In the genomic region with DNA sequence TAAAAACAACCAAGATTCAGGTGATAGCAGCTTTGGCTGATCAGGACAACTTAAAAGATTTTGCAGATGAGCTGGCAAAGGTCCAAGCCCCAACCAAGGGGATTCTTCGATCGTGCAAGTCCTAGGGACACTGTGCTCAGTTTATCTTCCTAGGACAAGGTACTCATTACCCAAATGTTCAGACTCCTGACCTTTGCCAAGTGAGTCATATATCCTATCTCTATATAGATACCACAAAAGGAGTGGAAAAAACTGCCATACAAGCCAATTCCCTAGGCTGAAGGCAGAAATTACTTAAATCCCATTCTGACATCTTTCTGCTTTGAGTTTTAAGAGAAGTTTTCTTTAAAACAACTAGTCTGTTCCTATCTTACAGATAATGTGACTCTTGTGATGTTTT, we compare ENCODE assay signal across 17 cellular contexts.
DNase-seq lines count a peak whose midpoint lies in the region; ATAC-seq, FAIRE-seq and TF ChIP-seq lines count a peak whose summit lies in the region.
"Had no signal": no experiment of that assay in that cellular context is flagged by ENCODE, and none has a peak within 500 bp of the region (broad histone marks: within the 10 kb centered on the region; RNA-seq: fewer than 3 reads in every experiment).

No MANE protein-coding gene starts in this region.

- no peaks in the 10 kb centered on the region for H3K9me3 ChIP-seq in endothelial cell of umbilical vein (replicated peaks; ENCODE audit: control insufficient read depth, insufficient read depth, low read length)
- H3K9me3 ChIP-seq in muscle layer of duodenum (ENCODE audit: control insufficient read depth in 1 of 2, low read length in 2 of 2), result no peaks in the 10 kb centered on the region
- H3K9me3 ChIP-seq: BE2C, prostate gland, tibial artery had no signal

- H3K4me3 Mint-ChIP-seq in activated T-helper 2 cell treated with anti-CD3 and anti-CD28 coated beads, Interferon-gamma antibody, Interleukin-2, Interleukin-4, amounts not matched to agents 10 μg/mL and 5 μg/mL and 100 μg/mL, durations not matched to agents 14 hours and 24 hours and 36 hours (ENCODE audit: low read depth), result no peak overlapping the region
- H3K4me3 Mint-ChIP-seq: WTC11 had no signal

- no peak overlapping the region for H2AFZ ChIP-seq in endothelial cell of umbilical vein (ENCODE audit: low read depth, low read length)

- peaks cover 18% of the 10 kb centered on the region for H3K4me1 ChIP-seq in endothelial cell of umbilical vein (ENCODE audit: control insufficient read depth, extremely low read depth, insufficient read depth, low read length)
- H3K4me1 ChIP-seq in muscle layer of duodenum (ENCODE audit: control insufficient read depth in 1 of 2, insufficient read depth in 2 of 2, low read length in 2 of 2), result peaks cover 18 to 22% of the 10 kb centered on the region in 2 donors
- H3K4me1 ChIP-seq: prostate gland had no signal

- no peak for ATAC-seq in GM18861 (IDR thresholded peaks at IDR 0.05; ENCODE audit: unreplicated experiment)
- ATAC-seq: WTC11 had no signal

- H3K9ac ChIP-seq in endothelial cell of umbilical vein (replicated peaks; ENCODE audit: extremely low read depth, insufficient read depth, low read length), result no peak overlapping the region

- peak; percentile 31 for FAIRE-seq in endothelial cell of umbilical vein (lab: Jason Lieb, UNC)
- FAIRE-seq: HTR-8/SVneo had no signal

- no peak overlapping the region for H3K27ac ChIP-seq in RWPE1
- peak overlapping the region; percentile 46 for H3K27ac ChIP-seq in endothelial cell of umbilical vein (ENCODE audit: insufficient read depth, low read depth, low read length)
- peak overlapping the region; percentile 10 for H3K27ac ChIP-seq in muscle layer of duodenum (ENCODE audit: low read length)
- H3K27ac ChIP-seq: prostate gland, tibial artery had no signal

- H3K4me1 Mint-ChIP-seq in activated T-helper 2 cell treated with anti-CD3 and anti-CD28 coated beads, Interferon-gamma antibody, Interleukin-2, Interleukin-4, amounts not matched to agents 10 μg/mL and 5 μg/mL and 100 μg/mL, durations not matched to agents 14 hours and 24 hours and 36 hours (ENCODE audit: low read depth), result peaks cover 47% of the 10 kb centered on the region

- no peaks in the 10 kb centered on the region for H3K9me1 ChIP-seq in endothelial cell of umbilical vein (replicated peaks; ENCODE audit: control insufficient read depth, extremely low read depth, insufficient read depth, low read length)

- H3K27me3 Mint-ChIP-seq in activated T-helper 2 cell treated with anti-CD3 and anti-CD28 coated beads, Interferon-gamma antibody, Interleukin-2, Interleukin-4, amounts not matched to agents 10 μg/mL and 5 μg/mL and 100 μg/mL, durations not matched to agents 14 hours and 24 hours and 36 hours (ENCODE audit: low read depth), result no peaks in the 10 kb centered on the region

- H3K27me3 ChIP-seq in endothelial cell of umbilical vein (ENCODE audit: control insufficient read depth in 2 of 2, insufficient read depth in 2 of 2, low read length in 2 of 2), result no peaks in the 10 kb centered on the region
- H3K27me3 ChIP-seq in muscle layer of duodenum (ENCODE audit: low read depth, low read length), result no peaks in the 10 kb centered on the region
- H3K27me3 ChIP-seq: BE2C, dorsolateral prefrontal cortex, tibial artery had no signal

- peak overlapping the region; percentile 67 for H3K4me2 ChIP-seq in endothelial cell of umbilical vein (ENCODE audit: insufficient read depth, low read length)

- H3K4me3 ChIP-seq in endothelial cell of umbilical vein (replicated peaks in 1 of 3; ENCODE audit: insufficient read depth in 1 of 3, low read depth in 1 of 3, low read length in 3 of 3) (no peak overlapping the region), muscle layer of duodenum (ENCODE audit: low read depth in 1 of 2, low read length in 2 of 2) (no peak overlapping the region)
- H3K4me3 ChIP-seq: dorsolateral prefrontal cortex, prostate gland, tibial artery had no signal

- H3K36me3 ChIP-seq in endothelial cell of umbilical vein (ENCODE audit: control insufficient read depth in 2 of 2, extremely low read depth in 1 of 2, insufficient read depth in 2 of 2, low read length in 2 of 2) (no peaks in the 10 kb centered on the region), muscle layer of duodenum (ENCODE audit: control insufficient read depth in 1 of 2, insufficient read depth in 2 of 2, low read length in 2 of 2) (no peaks in the 10 kb centered on the region)
- H3K36me3 ChIP-seq: BE2C, prostate gland, tibial artery had no signal

- no peak overlapping the region for H3K27ac Mint-ChIP-seq in activated T-helper 2 cell treated with anti-CD3 and anti-CD28 coated beads, Interferon-gamma antibody, Interleukin-2, Interleukin-4, amounts not matched to agents 10 μg/mL and 5 μg/mL and 100 μg/mL, durations not matched to agents 14 hours and 24 hours and 36 hours
- H3K27ac Mint-ChIP-seq: WTC11 had no signal

- intact Hi-C loops in endothelial cell of umbilical vein (cut with micrococcal nuclease), result loop anchor here (2.0 kb wide), 1 partner anchor 25 kb away; no protein-coding TSS in a partner anchor
- intact Hi-C loops in activated T-helper 2 cell treated with anti-CD3 and anti-CD28 coated beads, Interferon-gamma antibody, Interleukin-2, Interleukin-4, amounts not matched to agents 10 μg/mL and 5 μg/mL and 100 μg/mL, durations not matched to agents 14 hours and 24 hours and 36 hours (cut with micrococcal nuclease), result no loop called here

- BruUV-seq in endothelial cell of umbilical vein (replicated peaks; lab: Mats Ljungman, UMichigan), result no TSS peak

- dilution Hi-C loops in endothelial cell of umbilical vein (cut with MboI; ENCODE audit: extremely low pct_ligation_motif_present, low sequenced_read_pairs), result no loop called here

- H3K79me2 ChIP-seq in endothelial cell of umbilical vein (ENCODE audit: control insufficient read depth, insufficient read depth, low read length), result peaks cover 27% of the 10 kb centered on the region

- TF ChIP-seq CTCF in RWPE1 (conservative IDR thresholded peaks at IDR 0.05; ENCODE audit: low read depth) (no peak), endothelial cell of umbilical vein (IDR thresholded peaks at IDR 0.05; ENCODE audit: extremely low read depth in 1 of 2, insufficient read depth in 1 of 2, low read depth in 1 of 2, low read length in 2 of 2) (no peak)

- H3K36me3 Mint-ChIP-seq in activated T-helper 2 cell treated with anti-CD3 and anti-CD28 coated beads, Interferon-gamma antibody, Interleukin-2, Interleukin-4, amounts not matched to agents 10 μg/mL and 5 μg/mL and 100 μg/mL, durations not matched to agents 14 hours and 24 hours and 36 hours (ENCODE audit: low read depth), result peaks cover 5% of the 10 kb centered on the region
- H3K36me3 Mint-ChIP-seq: WTC11 had no signal

- POLR2A ChIA-PET in RWPE1 (lab: Yijun Ruan, JAX; ENCODE audit: low non-redundant PET) (no interaction called here), endothelial cell of umbilical vein (lab: Charles Lee) (no interaction called here)

- TF ChIP-seq POLR2A in endothelial cell of umbilical vein (IDR thresholded peaks at IDR 0.05; ENCODE audit: low read depth, low read length), result no peak

- DNase-seq in EH (ENCODE audit: low read depth) (peak; percentile 59), RWPE1 (ENCODE audit: low spot score) (peak; percentile 44), endothelial cell of umbilical vein (ENCODE audit: low read depth, low spot score) (peak; percentile 57), NCI-H1694 (lab: John Stamatoyannopoulos, UW) (no peak), NCI-H128 (lab: John Stamatoyannopoulos, UW; ENCODE audit: unreplicated experiment) (no peak)
- DNase-seq in activated T-helper 2 cell treated with anti-CD3 and anti-CD28 coated beads, Interferon-gamma antibody, Interleukin-2, Interleukin-4, amounts not matched to agents 10 μg/mL and 5 μg/mL and 100 μg/mL, durations not matched to agents 14 hours and 24 hours and 36 hours (ENCODE audit: low spot score), result no peak
- DNase-seq: BE2C, DND-41, dorsolateral prefrontal cortex, foreskin melanocyte, NCI-H1048, tibial artery had no signal

- H4K20me1 ChIP-seq in endothelial cell of umbilical vein (replicated peaks; ENCODE audit: control insufficient read depth, extremely low read depth, insufficient read depth, low read length), result peaks cover 2% of the 10 kb centered on the region

- H3K9me3 Mint-ChIP-seq in activated T-helper 2 cell treated with anti-CD3 and anti-CD28 coated beads, Interferon-gamma antibody, Interleukin-2, Interleukin-4, amounts not matched to agents 10 μg/mL and 5 μg/mL and 100 μg/mL, durations not matched to agents 14 hours and 24 hours and 36 hours, result no peaks in the 10 kb centered on the region
- H3K9me3 Mint-ChIP-seq: WTC11 had no signal

- CTCF ChIA-PET in RWPE1 (lab: Yijun Ruan, JAX), result no interaction called here
- CTCF ChIA-PET in endothelial cell of umbilical vein (lab: Charles Lee), result no interaction called here

TF ChIP-seq in endothelial cell of umbilical vein, 7 proteins besides CTCF, POLR2A, EP300 and RAD21:
- TF ChIP-seq EZH2 (IDR thresholded peaks at IDR 0.05; ENCODE audit: borderline replicate concordance, low read depth, low read length, severe bottlenecking) (no peak), MYC (IDR thresholded peaks at IDR 0.05; ENCODE audit: low read depth, low read length) (no peak), MAX (IDR thresholded peaks at IDR 0.05; ENCODE audit: insufficient read depth, insufficient read length) (no peak), GATA2 (IDR thresholded peaks at IDR 0.05; ENCODE audit: insufficient read depth, insufficient read length, low read depth, low read length) (no peak), JUN (IDR thresholded peaks at IDR 0.05; ENCODE audit: borderline replicate concordance, insufficient read depth, insufficient read length, low read depth) (peak; percentile 22), FOS (IDR thresholded peaks at IDR 0.05; ENCODE audit: borderline replicate concordance, insufficient read depth, low read length) (peak; percentile 68), POLR2AphosphoS5 (IDR thresholded peaks at IDR 0.05; ENCODE audit: insufficient read depth, low read depth, low read length) (no peak)

Comparison
In these comparisons a context has a peak if more than half of its experiments do, and no peak if none do; other contexts are left out.
1. DNase-seq: peak in EH (single experiment), RWPE1 (single experiment) and endothelial cell of umbilical vein (single experiment); none in activated T-helper 2 cell treated with anti-CD3 and anti-CD28 coated beads, Interferon-gamma antibody, Interleukin-2, Interleukin-4, amounts not matched to agents 10 μg/mL and 5 μg/mL and 100 μg/mL, durations not matched to agents 14 hours and 24 hours and 36 hours (single experiment), NCI-H1694 (single experiment) and NCI-H128 (single experiment).